10 cellular contexts compared by ENCODE assay signal in the genomic region with DNA sequence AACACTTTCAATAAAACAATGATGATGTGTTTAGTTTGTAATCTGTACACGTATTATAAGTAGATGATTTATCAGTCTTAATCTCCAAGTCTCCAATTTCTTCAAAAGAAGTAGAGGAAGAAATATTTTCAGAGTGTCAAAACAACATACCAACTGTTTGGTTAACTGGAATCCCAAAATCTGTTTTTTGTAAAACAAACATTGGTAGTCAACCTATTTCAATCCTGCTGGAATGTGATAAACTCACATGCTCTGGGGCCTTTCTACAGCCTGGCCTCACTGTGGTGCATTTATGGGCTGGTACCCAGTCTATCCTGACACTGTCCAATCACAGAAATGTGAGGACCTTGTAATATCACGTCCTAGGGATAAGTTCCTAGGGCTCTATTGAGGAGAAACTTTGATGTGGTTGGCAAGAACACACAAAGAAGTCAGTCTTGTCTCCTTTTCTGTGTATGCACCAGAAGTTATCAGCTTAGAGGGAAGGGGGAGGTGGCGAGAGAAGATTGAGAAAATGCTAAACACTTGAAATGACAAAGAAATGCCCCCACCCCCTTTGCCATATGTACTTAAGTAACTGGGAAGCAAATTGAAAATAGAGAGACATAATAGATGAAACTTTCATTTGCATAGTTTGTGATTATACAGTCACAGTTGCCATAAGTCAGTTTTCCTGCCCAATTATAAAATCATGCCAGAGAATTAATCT. TPM values are rescaled to one million over a fixed set of nuclear protein-coding genes. Genes with fewer than 3 reads are reported as not detected.
DNase-seq lines count a peak whose midpoint lies in the region; ATAC-seq, FAIRE-seq and TF ChIP-seq lines count a peak whose summit lies in the region.
"Had no signal": no experiment of that assay in that cellular context is flagged by ENCODE, and none has a peak within 500 bp of the region (broad histone marks: within the 10 kb centered on the region; RNA-seq: fewer than 3 reads in every experiment).

No MANE protein-coding gene starts in this region.

- in situ Hi-C loops in SK-MEL-5 (cut with HindIII; ENCODE audit: low pct_unique_long_range_greater_than_20kb, low sequenced_read_pairs): no loop called here

- FAIRE-seq in H54 (lab: Jason Lieb, UNC): no peak

- no peaks in the 10 kb centered on the region for H3K27me3 ChIP-seq in CD4-positive, alpha-beta memory T cell (ENCODE audit: insufficient read depth, low read length)

- intact Hi-C loops in CD4-positive, alpha-beta memory T cell (cut with micrococcal nuclease): no loop called here
- intact Hi-C loops in lower leg skin (cut with DNase I; ENCODE audit: low total_unique reads): no loop called here

- H3K4me3 Mint-ChIP-seq in CD4-positive, alpha-beta memory T cell: no peak overlapping the region
- H3K4me3 Mint-ChIP-seq: activated naive CD8-positive, alpha-beta T cell; naive thymus-derived CD8-positive, alpha-beta T cell had no signal

- H3K4me3 ChIP-seq in CD4-positive, alpha-beta memory T cell (ENCODE audit: low read length in 2 of 2): no peak overlapping the region
- H3K4me3 ChIP-seq in lower leg skin (ENCODE audit: low read depth, poor library complexity, severe bottlenecking): no peak overlapping the region

- CTCF ChIA-PET in CD4-positive, alpha-beta memory T cell (lab: Charles Lee; ENCODE audit: partially characterized antibody): interaction anchor here (1.0 to 16.7 kb wide), 2 partner anchors 9 to 11 kb away, joined by 7 to 256 read pairs; no protein-coding TSS in a partner anchor

- no peaks in the 10 kb centered on the region for H3K36me3 ChIP-seq in CD4-positive, alpha-beta memory T cell (ENCODE audit: insufficient read depth, low read length)

- POLR2A ChIA-PET in CD4-positive, alpha-beta memory T cell (lab: Charles Lee; ENCODE audit: partially characterized antibody): interaction anchor here (1.1 kb wide), 1 partner anchor 9 kb away, joined by 4 read pairs; no protein-coding TSS in a partner anchor

- 71 to 78% methylated on average over 3 of the region's 3 CpGs for WGBS in lower leg skin, 2 donors

- peak overlapping the region in 2 of 7 donors; percentile 23 to 25 for H3K27ac Mint-ChIP-seq in CD4-positive, alpha-beta memory T cell
- H3K27ac Mint-ChIP-seq: activated naive CD8-positive, alpha-beta T cell; naive thymus-derived CD8-positive, alpha-beta T cell had no signal

- H3K9me3 ChIP-seq in CD4-positive, alpha-beta memory T cell (ENCODE audit: control insufficient read depth in 1 of 2, low read length in 2 of 2): no peaks in the 10 kb centered on the region

- ATAC-seq in GM19397 (IDR thresholded peaks at IDR 0.05; ENCODE audit: unreplicated experiment): peak; percentile 34
- ATAC-seq in HG03025 (IDR thresholded peaks at IDR 0.05; ENCODE audit: low FRiP score, unreplicated experiment): peak; percentile 42
- ATAC-seq: naive thymus-derived CD8-positive, alpha-beta T cell had no signal

- no peaks in the 10 kb centered on the region for H3K36me3 Mint-ChIP-seq in CD4-positive, alpha-beta memory T cell
- H3K36me3 Mint-ChIP-seq: activated naive CD8-positive, alpha-beta T cell; naive thymus-derived CD8-positive, alpha-beta T cell had no signal

- H3K4me1 ChIP-seq in CD4-positive, alpha-beta memory T cell (ENCODE audit: insufficient read depth, low read length): peaks cover 5% of the 10 kb centered on the region

- H3K4me1 Mint-ChIP-seq in CD4-positive, alpha-beta memory T cell: peaks cover 4 to 8% (median 4%) of the 10 kb centered on the region in 4 donors
- H3K4me1 Mint-ChIP-seq: naive thymus-derived CD8-positive, alpha-beta T cell had no signal

- H3K27ac ChIP-seq in CD4-positive, alpha-beta memory T cell (ENCODE audit: low read depth, low read length): no peak overlapping the region

- H3K27me3 Mint-ChIP-seq in CD4-positive, alpha-beta memory T cell: peaks cover 0 to 1% of the 10 kb centered on the region in 2 donors

- peak; percentile 23 for DNase-seq in GM04503 (ENCODE audit: low read depth)
- DNase-seq in SK-MEL-5 (ENCODE audit: low read depth, low spot score): peak; percentile 13
- no peak for DNase-seq in CD4-positive, alpha-beta memory T cell
- DNase-seq in H54 (ENCODE audit: insufficient read length, low spot score): no peak
- DNase-seq in lower leg skin (ENCODE audit: low spot score in 2 of 2): no peak
- DNase-seq in pons (ENCODE audit: low spot score): no peak
- DNase-seq: naive thymus-derived CD8-positive, alpha-beta T cell had no signal

- no peak for TF ChIP-seq CTCF in lower leg skin (IDR thresholded peaks at IDR 0.05)

- H3K9me3 Mint-ChIP-seq in CD4-positive, alpha-beta memory T cell: no peaks in the 10 kb centered on the region
- H3K9me3 Mint-ChIP-seq: naive thymus-derived CD8-positive, alpha-beta T cell had no signal

- no peak for TF ChIP-seq POLR2A in H54 (IDR thresholded peaks at IDR 0.05; ENCODE audit: low read depth, low read length)
- TF ChIP-seq POLR2A in lower leg skin (IDR thresholded peaks at IDR 0.05): no peak

RNA-seq across cellular contexts. Expression of a gene that starts 47.1 kb away (rescaled TPM):
- total RNA-seq in SK-MEL-5 (2014; rRNA removed; shearing (Covaris generic)): 32.3 and 39.4 TPM in 2 replicates
- 27.1 and 31.9 TPM in 2 replicates for polyA plus RNA-seq in SK-MEL-5 (2015; cell fraction: cytosol; rRNA removed)
- polyA plus RNA-seq in SK-MEL-5 (2015; cell fraction: nucleus; rRNA removed): 65.8 and 71.6 TPM in 2 replicates
- 10 to 100 TPM; 51.0 to 52.4 TPM for total RNA-seq in CD4-positive, alpha-beta memory T cell
- 10 to 100 TPM; 57.1 to 83.0 TPM for polyA plus RNA-seq in CD4-positive, alpha-beta memory T cell
- total RNA-seq in lower leg skin: 10 to 100 TPM; 53.8 to 71.2 (median 57.3) TPM

RNA-seq across cellular contexts. Expression of a gene that starts 47.4 kb away (rescaled TPM):
- total RNA-seq in SK-MEL-5 (2014; rRNA removed; shearing (Covaris generic)): 0.34 and 0.56 TPM in 2 replicates
- polyA plus RNA-seq in SK-MEL-5 (2015; cell fraction: cytosol; rRNA removed): 0.05 and 0.26 TPM in 2 replicates
- polyA plus RNA-seq in SK-MEL-5 (2015; cell fraction: nucleus; rRNA removed): 13.5 and 20.0 TPM in 2 replicates
- total RNA-seq in CD4-positive, alpha-beta memory T cell: 1 to 10 TPM; 3.6 to 4.1 TPM
- polyA plus RNA-seq in CD4-positive, alpha-beta memory T cell: under 1 TPM; 0.23 to 0.32 TPM
- total RNA-seq in lower leg skin: 1 to 10 TPM in 3 of 4 donors, under 1 TPM in 1; 0.84 to 6.6 (median 1.2) TPM

Comparison
In these comparisons a context has a peak if more than half of its experiments do, and no peak if none do; other contexts are left out.
1. DNase-seq: peak in GM04503 (single experiment) and SK-MEL-5 (single experiment); none in CD4-positive, alpha-beta memory T cell (0 of 5), H54 (single experiment), lower leg skin (0 of 2) and pons (single experiment).